19 cellular contexts compared by ENCODE assay signal in genomic region chr5:124689653-124690052, GRCh38. TPM values are rescaled to one million over a fixed set of nuclear protein-coding genes. Genes with fewer than 3 reads are reported as not detected.
"Had no signal": no experiment of that assay in that cellular context is flagged by ENCODE, and none has a peak within 500 bp of the region (broad histone marks: within the 10 kb centered on the region; RNA-seq: fewer than 3 reads in every experiment).

No MANE protein-coding gene starts in this region.

- H3K79me2 ChIP-seq: parathyroid adenoma had no signal

- H3K9me3 ChIP-seq: left lung, right atrium auricular region, spleen, suprapubic skin, thoracic aorta, tibial artery, uterus had no signal

- ATAC-seq: left cardiac atrium; left lung; naive thymus-derived CD8-positive, alpha-beta T cell; sciatic nerve; stimulated activated effector memory CD8-positive, alpha-beta T cell treated with anti-CD3 and anti-CD28 coated beads, Interleukin-12 subunit alpha, Interleukin-12 subunit beta, amount 100 ng/mL, for 72 hours had no signal

- H3K27me3 ChIP-seq: left lung, right atrium auricular region, spleen, suprapubic skin, tibial artery, uterus had no signal

- H3K4me3 ChIP-seq: left lung, lung, right atrium auricular region, spleen, suprapubic skin, thoracic aorta, tibial artery, uterus had no signal

- DNase-seq: hippocampal formation; kidney glomerular epithelial cell; left cardiac atrium; left lung; naive thymus-derived CD8-positive, alpha-beta T cell; nucleus accumbens; small intestine; spleen; stimulated activated CD4-positive, alpha-beta T cell treated with anti-CD3 and anti-CD28 coated beads, Interleukin-4, amount 100 ng/mL, for 24 hours; stimulated activated naive CD4-positive, alpha-beta T cell; tibial artery; uterus had no signal

- H3K9ac ChIP-seq: parathyroid adenoma had no signal

- H3K27ac ChIP-seq: left lung, parathyroid adenoma, right atrium auricular region, spleen, suprapubic skin, thoracic aorta, tibial artery, uterus had no signal

- H3K4me1 ChIP-seq: parathyroid adenoma had no signal

- H3K36me3 ChIP-seq: left lung, right atrium auricular region, spleen, suprapubic skin, thoracic aorta, tibial artery, uterus had no signal

RNA-seq across cellular contexts. Expression of gene ZNF608, which starts 56.8 kb away (rescaled TPM):
- polyA plus RNA-seq: naive thymus-derived CD8-positive, alpha-beta T cell had no signal
